11 cellular contexts compared by ENCODE assay signal in genomic region chr3:143165211-143165610, GRCh38. TPM values are rescaled to one million over a fixed set of nuclear protein-coding genes. Genes with fewer than 3 reads are reported as not detected.
DNase-seq lines count a peak whose midpoint lies in the region; ATAC-seq and TF ChIP-seq lines count a peak whose summit lies in the region.
"Had no signal": no experiment of that assay in that cellular context is flagged by ENCODE, and none has a peak within 500 bp of the region (broad histone marks: within the 10 kb centered on the region; RNA-seq: fewer than 3 reads in every experiment).

No MANE protein-coding gene starts in this region.

- H3K27ac Mint-ChIP-seq in activated CD4-positive, alpha-beta T cell treated with anti-CD3 and anti-CD28 coated beads, Interleukin-2, amount 10 ng/mL, durations not matched to agents 7 days and 5 days, result peak overlapping the region; percentile 79

- DNase-seq in activated CD4-positive, alpha-beta T cell treated with anti-CD3 and anti-CD28 coated beads, Interleukin-2, amount 10 ng/mL, durations not matched to agents 7 days and 5 days, result no peak
- DNase-seq in activated CD4-positive, alpha-beta T cell treated with anti-CD3 and anti-CD28 coated beads for 4 hours, result no peak
- DNase-seq in AG08396 (ENCODE audit: low spot score) (no peak), NCI-H128 (lab: John Stamatoyannopoulos, UW; ENCODE audit: unreplicated experiment) (no peak), kidney glomerular epithelial cell (lab: John Stamatoyannopoulos, UW) (no peak)
- DNase-seq: glutamatergic neuron, NCI-H1105, transverse colon had no signal

- H3K9me3 ChIP-seq in KOPT-K1 (ENCODE audit: insufficient read depth, low read length, poor library complexity, severe bottlenecking), result no peaks in the 10 kb centered on the region
- H3K9me3 ChIP-seq in neutrophil, result no peaks in the 10 kb centered on the region
- H3K9me3 ChIP-seq: transverse colon had no signal

- H3K27ac ChIP-seq in KOPT-K1 (ENCODE audit: low read depth, low read length, poor library complexity, severe bottlenecking) (peak overlapping the region; percentile 42), neutrophil (peak overlapping the region; percentile 84)
- H3K27ac ChIP-seq: transverse colon had no signal

- POLR2A ChIA-PET in activated CD4-positive, alpha-beta T cell treated with anti-CD3 and anti-CD28 coated beads, Interleukin-2, amount 10 ng/mL, durations not matched to agents 7 days and 5 days (lab: Charles Lee), result interaction anchor here (0.6 to 0.7 kb wide), 3 partner anchors 15 to 164 kb away, joined by 3 to 5 read pairs (median 4); partner anchors contain the start of gene U2SURP

- H3K4me1 Mint-ChIP-seq in activated CD4-positive, alpha-beta T cell treated with anti-CD3 and anti-CD28 coated beads, Interleukin-2, amount 10 ng/mL, durations not matched to agents 7 days and 5 days, result peaks cover 52% of the 10 kb centered on the region

- no peak for TF ChIP-seq CTCF in neutrophil (IDR thresholded peaks at IDR 0.05)

- H3K27me3 Mint-ChIP-seq in activated CD4-positive, alpha-beta T cell treated with anti-CD3 and anti-CD28 coated beads, Interleukin-2, amount 10 ng/mL, durations not matched to agents 7 days and 5 days, result no peaks in the 10 kb centered on the region

- peaks cover 6% of the 10 kb centered on the region for H3K36me3 Mint-ChIP-seq in activated CD4-positive, alpha-beta T cell treated with anti-CD3 and anti-CD28 coated beads, Interleukin-2, amount 10 ng/mL, durations not matched to agents 7 days and 5 days (ENCODE audit: low read depth)

- H3K9me3 Mint-ChIP-seq in activated CD4-positive, alpha-beta T cell treated with anti-CD3 and anti-CD28 coated beads, Interleukin-2, amount 10 ng/mL, durations not matched to agents 7 days and 5 days, result peaks cover 6% of the 10 kb centered on the region

- H3K4me1 ChIP-seq in neutrophil (ENCODE audit: control insufficient read depth in 1 of 2, insufficient read depth in 1 of 2, low read depth in 1 of 2, low read length in 1 of 2), result peaks cover 80% of the 10 kb centered on the region in 2 experiments
- H3K4me1 ChIP-seq: transverse colon had no signal

- peak overlapping the region; percentile 1 to 4 for H3K4me3 ChIP-seq in neutrophil (ENCODE audit: low read depth in 1 of 2, low read length in 1 of 2)
- H3K4me3 ChIP-seq: transverse colon had no signal

- H3K4me3 Mint-ChIP-seq in activated CD4-positive, alpha-beta T cell treated with anti-CD3 and anti-CD28 coated beads, Interleukin-2, amount 10 ng/mL, durations not matched to agents 7 days and 5 days, result no peak overlapping the region

- H3K36me3 ChIP-seq in KOPT-K1 (ENCODE audit: insufficient read depth, low read length), result no peaks in the 10 kb centered on the region
- no peaks in the 10 kb centered on the region for H3K36me3 ChIP-seq in neutrophil
- H3K36me3 ChIP-seq: transverse colon had no signal

- no peaks in the 10 kb centered on the region for H3K27me3 ChIP-seq in neutrophil
- H3K27me3 ChIP-seq: transverse colon had no signal

- peak; percentile 30 for ATAC-seq in GM21737 (IDR thresholded peaks at IDR 0.05; ENCODE audit: unreplicated experiment)

- CTCF ChIA-PET in activated CD4-positive, alpha-beta T cell treated with anti-CD3 and anti-CD28 coated beads, Interleukin-2, amount 10 ng/mL, durations not matched to agents 7 days and 5 days (lab: Charles Lee), result interaction anchor here (0.6 to 1.1 kb wide), 2 partner anchors 15 to 33 kb away, joined by 3 read pairs; no protein-coding TSS in a partner anchor

RNA-seq across cellular contexts. Expression of gene CHST2, which starts 45.6 kb away (rescaled TPM):
- 1 to 10 TPM; 1.3 to 1.7 TPM for total RNA-seq in activated CD4-positive, alpha-beta T cell treated with anti-CD3 and anti-CD28 coated beads, Interleukin-2, amount 10 ng/mL, durations not matched to agents 7 days and 5 days
